Comparison of ENCODE assay signal across 17 cellular contexts in the genomic region with DNA sequence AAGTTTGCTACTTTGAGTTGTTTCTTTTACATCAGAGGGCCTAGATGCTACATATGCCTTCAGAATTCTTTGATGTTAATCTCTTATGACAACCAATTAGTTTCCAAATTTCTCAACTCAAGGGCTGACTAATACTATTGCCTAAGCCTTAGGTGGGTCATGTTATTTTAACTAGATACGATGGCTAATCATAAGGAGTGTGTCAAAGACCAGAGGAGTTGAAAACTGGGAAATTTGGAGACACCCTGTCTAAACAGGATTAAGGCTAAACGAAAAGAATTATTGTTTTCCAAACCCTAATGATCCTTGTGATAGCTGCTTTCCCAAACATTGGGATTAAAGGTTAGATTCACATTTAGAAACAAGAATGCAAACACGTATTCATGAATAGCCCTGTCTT.
A peak's percentile ranks its signal among the peaks of the same experiment; 100 is the strongest.
DNase-seq lines count a peak whose midpoint lies in the region; FAIRE-seq and TF ChIP-seq lines count a peak whose summit lies in the region.
"Had no signal": no experiment of that assay in that cellular context is flagged by ENCODE, and none has a peak within 500 bp of the region (broad histone marks: within the 10 kb centered on the region; RNA-seq: fewer than 3 reads in every experiment).

No MANE protein-coding gene starts in this region.

- no peak overlapping the region for H3K9ac ChIP-seq in mammary epithelial cell (ENCODE audit: insufficient read depth, low read length)
- H3K9ac ChIP-seq: KMS-11 had no signal

- no peaks in the 10 kb centered on the region for H3K79me2 ChIP-seq in mammary epithelial cell (ENCODE audit: insufficient read depth, low read length)

- H3K27me3 ChIP-seq in mammary epithelial cell (ENCODE audit: insufficient read depth, low read length) (no peaks in the 10 kb centered on the region), thyroid gland (no peaks in the 10 kb centered on the region)
- H3K27me3 ChIP-seq: left lung had no signal

- H4K20me1 ChIP-seq in mammary epithelial cell (ENCODE audit: insufficient read depth, low read length) = no peaks in the 10 kb centered on the region

- H3K4me2 ChIP-seq in mammary epithelial cell (ENCODE audit: insufficient read depth, low read depth, low read length) = peak overlapping the region; percentile 48
- H3K4me2 ChIP-seq: KMS-11 had no signal

- H3K27ac ChIP-seq in mammary epithelial cell (ENCODE audit: insufficient read depth, low read depth, low read length) = peak overlapping the region; percentile 74
- no peak overlapping the region for H3K27ac ChIP-seq in substantia nigra (ENCODE audit: low read depth, low read length, poor library complexity, severe bottlenecking)
- no peak overlapping the region for H3K27ac ChIP-seq in thyroid gland
- H3K27ac ChIP-seq: HL-60, KMS-11, left lung had no signal

- intact Hi-C loops in mammary epithelial cell (cut with micrococcal nuclease) = loop anchor here (1.0 kb wide), 1 partner anchor 228 kb away; the partner anchor contains the start of gene PCDH7
- intact Hi-C loops in thyroid gland (cut with DNase I) = no loop called here

- no peak overlapping the region for H3K4me3 ChIP-seq in mammary epithelial cell (replicated peaks in 1 of 3; ENCODE audit: insufficient read depth in 1 of 3, low read depth in 2 of 3, low read length in 3 of 3)
- no peak overlapping the region for H3K4me3 ChIP-seq in thyroid gland (replicated peaks in 1 of 3)
- H3K4me3 ChIP-seq: left lung had no signal

- BruUV-seq in mammary epithelial cell (replicated peaks; lab: Mats Ljungman, UMichigan) = no TSS peak

- DNase-seq in EH (ENCODE audit: low read depth) = peak; percentile 8
- peak; percentile 2 for DNase-seq in M059J (ENCODE audit: low read depth)
- DNase-seq in mammary epithelial cell = peak; percentile 91
- DNase-seq in iris pigment epithelial cell (ENCODE audit: low read depth) = peak; percentile 78
- no peak for DNase-seq in HTR-8/SVneo (ENCODE audit: insufficient read length, low spot score)
- no peak for DNase-seq in substantia nigra (lab: John Stamatoyannopoulos, UW)
- no peak for DNase-seq in thyroid gland
- no peak for DNase-seq in NCI-H69 (lab: John Stamatoyannopoulos, UW)
- DNase-seq: activated CD4-positive, alpha-beta memory T cell treated with anti-CD3 and anti-CD28 coated beads, Interleukin-2, amount 10 ng/mL, durations not matched to agents 7 days and 5 days; hypothalamus; left lung; NCI-H1436 treated with DMSO at 0.1 percent for 48 hours had no signal

- peak overlapping the region; percentile 52 for H2AFZ ChIP-seq in mammary epithelial cell (ENCODE audit: low read depth, low read length)

- H3K36me3 ChIP-seq in mammary epithelial cell (ENCODE audit: insufficient read depth, low read length) (no peaks in the 10 kb centered on the region), thyroid gland (no peaks in the 10 kb centered on the region)
- H3K36me3 ChIP-seq: left lung had no signal

- no peak for TF ChIP-seq POLR2A in thyroid gland (IDR thresholded peaks at IDR 0.05)

- CTCF ChIA-PET in mammary epithelial cell (lab: Charles Lee; ENCODE audit: low non-redundant PET) = no interaction called here

- H3K4me1 ChIP-seq in mammary epithelial cell (ENCODE audit: insufficient read depth, low read length) (peaks cover 39% of the 10 kb centered on the region), thyroid gland (no peaks in the 10 kb centered on the region)
- H3K4me1 ChIP-seq: left lung had no signal

- TF ChIP-seq CTCF in mammary epithelial cell (conservative IDR thresholded peaks at IDR 0.05 in 1 of 2, IDR thresholded peaks at IDR 0.05 in 1 of 2; ENCODE audit: extremely low read depth in 1 of 2, insufficient read depth in 1 of 2, low read depth in 1 of 2, low read length in 2 of 2) (no peak), thyroid gland (IDR thresholded peaks at IDR 0.05) (no peak)

- no peaks in the 10 kb centered on the region for H3K9me3 ChIP-seq in mammary epithelial cell (replicated peaks; ENCODE audit: insufficient read depth, low read length)
- no peaks in the 10 kb centered on the region for H3K9me3 ChIP-seq in thyroid gland
- H3K9me3 ChIP-seq: left lung had no signal

- no peak for FAIRE-seq in HTR-8/SVneo (lab: Jason Lieb, UNC)
- FAIRE-seq: D721Med, GM19239, TTC549 had no signal

- 34% methylated on average over 3 of the region's 3 CpGs for WGBS in mammary epithelial cell (ENCODE audit: low coverage, missing lambda C conversion rate)
- 66 to 74% methylated on average over 3 of the region's 3 CpGs for WGBS in thyroid gland, 2 donors

- dilution Hi-C loops in mammary epithelial cell (cut with HindIII; ENCODE audit: low sequenced_read_pairs) = no loop called here

- in situ Hi-C loops in mammary epithelial cell (cut with MboI; ENCODE audit: low sequenced_read_pairs in 2 of 2) = no loop called here

Comparison
In these comparisons a context has a peak if more than half of its experiments do, and no peak if none do; other contexts are left out.
1. DNase-seq: peak in EH (single experiment), M059J (single experiment), mammary epithelial cell (single experiment) and iris pigment epithelial cell (single experiment); none in HTR-8/SVneo (single experiment), substantia nigra (0 of 49), thyroid gland (0 of 2) and NCI-H69 (single experiment).